Comparison of ENCODE assay signal across 7 cellular contexts in genomic region chr10:73781548-73781878, GRCh38. TPM values are rescaled to one million over a fixed set of nuclear protein-coding genes. Genes with fewer than 3 reads are reported as not detected.
DNase-seq lines count a peak whose midpoint lies in the region; ATAC-seq and TF ChIP-seq lines count a peak whose summit lies in the region.

No MANE protein-coding gene starts in this region.

- intact Hi-C loops in HCT116 (cut with micrococcal nuclease) (loop anchor here (1.0 kb wide), 1 partner anchor 9 kb away; a partner anchor contains a TSS), activated B cell treated with CpG ODN at 0.5 μM for 24 hours (cut with micrococcal nuclease) (no loop called here), stomach (cut with DNase I; ENCODE audit: low total_unique reads) (no loop called here)

- H3K4me1 ChIP-seq in HCT116 (ENCODE audit: control insufficient read depth in 1 of 2, insufficient read depth in 2 of 2, low read length in 2 of 2), result peaks cover 14 to 34% of the 10 kb centered on the region in 2 experiments
- H3K4me1 ChIP-seq in iPS-18a (ENCODE audit: control insufficient read depth, low read depth, low read length), result peaks cover 5% of the 10 kb centered on the region
- peaks cover 32 to 57% (median 49%) of the 10 kb centered on the region in 4 donors for H3K4me1 ChIP-seq in stomach

- H3K4me1 Mint-ChIP-seq in activated B cell treated with CpG ODN at 0.5 μM for 24 hours, result peaks cover 53% of the 10 kb centered on the region

- H3K9me3 ChIP-seq in HCT116 (ENCODE audit: control insufficient read depth in 1 of 2, insufficient read depth in 1 of 2, low read depth in 1 of 2, low read length in 2 of 2) (no peaks in the 10 kb centered on the region), iPS-18a (ENCODE audit: control insufficient read depth, low read depth, low read length) (no peaks in the 10 kb centered on the region), stomach (no peaks in the 10 kb centered on the region)

- no peaks in the 10 kb centered on the region for H3K9me3 Mint-ChIP-seq in activated B cell treated with CpG ODN at 0.5 μM for 24 hours

- H3K27me3 Mint-ChIP-seq in activated B cell treated with CpG ODN at 0.5 μM for 24 hours, result no peaks in the 10 kb centered on the region

- peaks cover 37% of the 10 kb centered on the region for H3K36me3 Mint-ChIP-seq in activated B cell treated with CpG ODN at 0.5 μM for 24 hours (ENCODE audit: low read depth)

- CTCF ChIA-PET in HCT116 (lab: Charles Lee) (interaction anchor here (1.0 kb wide), 1 partner anchor 9 kb away, joined by 3 read pairs; no protein-coding TSS in a partner anchor), activated B cell treated with CpG ODN at 0.5 μM for 24 hours (lab: Charles Lee) (interaction anchor here (0.7 to 2.1 kb wide), 3 partner anchors 9 to 98 kb away, joined by 4 to 5 read pairs (median 5); no protein-coding TSS in a partner anchor)

- peaks cover 71% of the 10 kb centered on the region for H3K79me2 ChIP-seq in HCT116 (ENCODE audit: insufficient read depth, low read length)

- H3K4me2 ChIP-seq in HCT116 (ENCODE audit: low read length), result peak overlapping the region; percentile 76

- peak overlapping the region; percentile 68 to 80 for H3K4me3 ChIP-seq in HCT116 (replicated peaks in 1 of 2; ENCODE audit: low read depth in 1 of 2, low read length in 2 of 2)
- H3K4me3 ChIP-seq in iPS-18a (ENCODE audit: low read length), result peak overlapping the region; percentile 76
- peak overlapping the region; percentile 85 to 95 (median 92) for H3K4me3 ChIP-seq in stomach

- peaks cover 8% of the 10 kb centered on the region in 2 experiments; a peak in 3 of 4 replicates for H3K36me3 ChIP-seq in HCT116 (ENCODE audit: control insufficient read depth in 1 of 2, insufficient read depth in 2 of 2, low read length in 2 of 2)
- peaks cover 3% of the 10 kb centered on the region for H3K36me3 ChIP-seq in iPS-18a (ENCODE audit: control insufficient read depth, low read depth, low read length)
- H3K36me3 ChIP-seq in stomach, result peaks cover 13 to 35% (median 34%) of the 10 kb centered on the region in 4 donors

- ATAC-seq in HCT116, result peak; percentile 37
- ATAC-seq in activated B cell treated with CpG ODN at 0.5 μM for 24 hours (ENCODE audit: low read depth), result peak; percentile 0
- no peak for ATAC-seq in GM21526 (IDR thresholded peaks at IDR 0.05; ENCODE audit: low FRiP score, unreplicated experiment)
- ATAC-seq in HG03045 (IDR thresholded peaks at IDR 0.05; ENCODE audit: unreplicated experiment), result no peak
- ATAC-seq in GM18517 (IDR thresholded peaks at IDR 0.05; ENCODE audit: unreplicated experiment), result no peak

- peak overlapping the region; percentile 99 for H3K4me3 Mint-ChIP-seq in activated B cell treated with CpG ODN at 0.5 μM for 24 hours

- BruUV-seq in HCT116 (replicated peaks; lab: Mats Ljungman, UMichigan), result no TSS peak

- no peak for TF ChIP-seq POLR2A in HCT116 (IDR thresholded peaks at IDR 0.05; ENCODE audit: borderline replicate concordance, extremely low read depth, insufficient read depth, insufficient read length)
- TF ChIP-seq POLR2A in stomach (IDR thresholded peaks at IDR 0.05), result no peak

- TF ChIP-seq CTCF in HCT116 (IDR thresholded peaks at IDR 0.05 in 2 of 3, conservative IDR thresholded peaks at IDR 0.05 in 1 of 3; ENCODE audit: borderline replicate concordance in 1 of 3, insufficient read depth in 1 of 3, low read depth in 2 of 3, low read length in 2 of 3), result no peak
- TF ChIP-seq CTCF in activated B cell treated with CpG ODN at 0.5 μM for 24 hours (IDR thresholded peaks at IDR 0.05), result no peak
- TF ChIP-seq CTCF in stomach (IDR thresholded peaks at IDR 0.05), result no peak

- H2AFZ ChIP-seq in HCT116 (ENCODE audit: low read depth, low read length, poor library complexity, severe bottlenecking), result no peak overlapping the region

- no peak for TF ChIP-seq RAD21 in HCT116 (IDR thresholded peaks at IDR 0.05; ENCODE audit: low read depth)

- no peaks in the 10 kb centered on the region for H3K9me2 ChIP-seq in HCT116 (ENCODE audit: insufficient read depth)

- H3K9ac ChIP-seq in HCT116 (ENCODE audit: low read length), result peak overlapping the region; percentile 86
- peak overlapping the region; percentile 75 for H3K9ac ChIP-seq in iPS-18a (ENCODE audit: low read length)

- no peak for TF ChIP-seq EP300 in stomach (IDR thresholded peaks at IDR 0.05)

- RAD21 ChIA-PET in HCT116 (lab: Charles Lee; ENCODE audit: low non-redundant PET in 1 of 2, low total read pairs in 2 of 2, uncharacterized antibody in 2 of 2, unreplicated experiment in 2 of 2), result no interaction called here

- 0 to 2% (median 1%) methylated on average over 14 of the region's 14 CpGs for WGBS in stomach, 5 donors

- DNase-seq in HCT116 (ENCODE audit: low read depth, low spot score) (no peak), activated B cell treated with CpG ODN at 0.5 μM for 24 hours (no peak), stomach (no peak)

- peak overlapping the region; percentile 71 for H3K27ac ChIP-seq in HCT116 (ENCODE audit: low read depth, low read length)
- H3K27ac ChIP-seq in iPS-18a (ENCODE audit: low read length), result peak overlapping the region; percentile 34
- peak overlapping the region; percentile 94 to 97 (median 95) for H3K27ac ChIP-seq in stomach

- POLR2A ChIA-PET in HCT116 (lab: Charles Lee) (interaction anchor here (0.6 to 2.5 kb wide), 4 partner anchors 9 to 63 kb away, joined by 3 to 27 read pairs (median 4); a partner anchor contains a TSS), activated B cell treated with CpG ODN at 0.5 μM for 24 hours (lab: Charles Lee) (interaction anchor here (0.5 to 4.9 kb wide), 16 partner anchors 9 to 1482 kb away, joined by 3 to 77 read pairs (median 4); partner anchors contain the start of genes CAMK2G, DNAJC9, PPP3CB and SEC24C)

- H3K27me3 ChIP-seq in HCT116 (ENCODE audit: insufficient read depth, low read length), result no peaks in the 10 kb centered on the region
- H3K27me3 ChIP-seq in iPS-18a (ENCODE audit: control insufficient read depth, insufficient read depth, low read length), result no peaks in the 10 kb centered on the region
- no peaks in the 10 kb centered on the region for H3K27me3 ChIP-seq in stomach

- no peaks in the 10 kb centered on the region for H4K20me1 ChIP-seq in HCT116 (ENCODE audit: insufficient read depth)

- H3K27ac Mint-ChIP-seq in activated B cell treated with CpG ODN at 0.5 μM for 24 hours, result peak overlapping the region; percentile 98

TF ChIP-seq in HCT116, 20 proteins besides CTCF, POLR2A, EP300 and RAD21 (continues in another document):
- no peak for TF ChIP-seq JUND (IDR thresholded peaks at IDR 0.05)
- TF ChIP-seq FOSL1 (IDR thresholded peaks at IDR 0.05; ENCODE audit: low read depth), result no peak
- TF ChIP-seq EZH2 (IDR thresholded peaks at IDR 0.05), result no peak
- TF ChIP-seq ZNF274 (IDR thresholded peaks at IDR 0.05; ENCODE audit: low read depth, low read length), result no peak
- no peak for TF ChIP-seq TCF7L2 (IDR thresholded peaks at IDR 0.05; ENCODE audit: borderline replicate concordance, extremely low read depth, insufficient read depth, insufficient read length)
- no peak for TF ChIP-seq REST (IDR thresholded peaks at IDR 0.05; ENCODE audit: low read depth)
- no peak for TF ChIP-seq SIN3A (IDR thresholded peaks at IDR 0.05; ENCODE audit: low read depth)
- no peak for TF ChIP-seq ZFX (IDR thresholded peaks at IDR 0.05)

RNA-seq across cellular contexts. Expression of gene CHCHD1, which starts 0.3 kb away (rescaled TPM):
- total RNA-seq in HCT116 (2021; ENCODE audit: unreplicated experiment), result 36.6 TPM
- 37.4 and 50.5 TPM in 2 replicates for polyA plus RNA-seq in HCT116 (2012)
- 19.3 and 24.2 TPM in 2 replicates for total RNA-seq in activated B cell treated with CpG ODN at 0.5 μM for 24 hours
- 10 to 100 TPM in 3 of 5 donors, 1 to 10 TPM in 2; 1.3 to 51.0 (median 11.2) TPM for total RNA-seq in stomach
- 10 to 100 TPM; 60.2 to 81.6 (median 69.9) TPM for polyA plus RNA-seq in stomach

RNA-seq across cellular contexts. Expression of gene ZSWIM8, which starts 3.9 kb away (rescaled TPM):
- total RNA-seq in HCT116 (2021; ENCODE audit: unreplicated experiment), result 49.9 TPM
- 48.5 and 63.4 TPM in 2 replicates for polyA plus RNA-seq in HCT116 (2012)
- 67.5 and 93.0 TPM in 2 replicates for total RNA-seq in activated B cell treated with CpG ODN at 0.5 μM for 24 hours
- total RNA-seq in stomach, result 100 to 1,000 TPM in 3 of 5 donors, 10 to 100 TPM in 2; 43.4 to 325 (median 101) TPM
- polyA plus RNA-seq in stomach, result 100 to 1,000 TPM in 1 of 3 donors, 10 to 100 TPM in 2; 53.4 to 121 (median 57.7) TPM

RNA-seq across cellular contexts. Expression of gene NDST2, which starts 29.9 kb away (rescaled TPM):
- total RNA-seq in HCT116 (2021; ENCODE audit: unreplicated experiment) (21.8 TPM), activated B cell treated with CpG ODN at 0.5 μM for 24 hours (59.4 and 61.7 TPM in 2 replicates), stomach (10 to 100 TPM in 4 of 5 donors, 1 to 10 TPM in 1; 2.3 to 97.4 (median 16.7) TPM)
- 12.6 and 13.6 TPM in 2 replicates for polyA plus RNA-seq in HCT116 (2012)
- polyA plus RNA-seq in stomach, result 1 to 10 TPM; 3.5 to 9.8 (median 6.5) TPM

RNA-seq across cellular contexts. Expression of gene SEC24C, which starts 37.3 kb away (rescaled TPM):
- total RNA-seq in HCT116 (2021; ENCODE audit: unreplicated experiment) (60.9 TPM), activated B cell treated with CpG ODN at 0.5 μM for 24 hours (78.5 and 89.8 TPM in 2 replicates), stomach (10 to 100 TPM; 40.6 to 58.8 (median 50.7) TPM)
- 48.6 and 50.9 TPM in 2 replicates for polyA plus RNA-seq in HCT116 (2012)
- polyA plus RNA-seq in stomach, result 10 to 100 TPM; 23.5 to 25.2 (median 25.1) TPM

Comparison
In these comparisons a context has a peak if more than half of its experiments do, and no peak if none do; other contexts are left out.
1. ATAC-seq: peak in HCT116 (single experiment) and activated B cell treated with CpG ODN at 0.5 μM for 24 hours (single experiment); none in GM21526 (single experiment), HG03045 (single experiment) and GM18517 (single experiment).
2. H3K27ac ChIP-seq: peak in every context shown above with its lines; median percentile 95 in stomach; 71 in HCT116; 34 in iPS-18a.
3. Peak in every context shown above with its lines, with median percentiles within 50 percentile points of each other: H3K4me3 ChIP-seq.